In genomic region chr2:67213270-67213670, GRCh38 we compare ENCODE assay signal across 25 cellular contexts.
DNase-seq lines count a peak whose midpoint lies in the region; ATAC-seq, FAIRE-seq and TF ChIP-seq lines count a peak whose summit lies in the region.
"Had no signal": no experiment of that assay in that cellular context is flagged by ENCODE, and none has a peak within 500 bp of the region (broad histone marks: within the 10 kb centered on the region; RNA-seq: fewer than 3 reads in every experiment).

No MANE protein-coding gene starts in this region.

- peak overlapping the region in 3 of 4 donors; percentile 9 to 22 (median 19) for H3K4me3 ChIP-seq in esophagus muscularis mucosa
- H3K4me3 ChIP-seq: gastrocnemius medialis, GM23248, vagina had no signal

- no peaks in the 10 kb centered on the region for H3K27me3 ChIP-seq in esophagus muscularis mucosa
- H3K27me3 ChIP-seq: gastrocnemius medialis, vagina had no signal

- no peaks in the 10 kb centered on the region for H3K36me3 ChIP-seq in esophagus muscularis mucosa
- H3K36me3 ChIP-seq: gastrocnemius medialis, vagina had no signal

- peaks cover 0 to 7% (median 0%) of the 10 kb centered on the region in 4 donors for H3K9me3 ChIP-seq in esophagus muscularis mucosa
- H3K9me3 ChIP-seq: gastrocnemius medialis, vagina had no signal

- 73% methylated on average over 8 of the region's 8 CpGs for WGBS in esophagus muscularis mucosa

- H3K4me3 Mint-ChIP-seq in nephron progenitor cell: no peak overlapping the region
- no peak overlapping the region for H3K4me3 Mint-ChIP-seq in natural killer cell treated with Interleukin-12 subunit alpha and Interleukin-12 subunit beta and Interleukin-15 and Interleukin-18, amount 100 ng/mL, for 72 hours
- H3K4me3 Mint-ChIP-seq: activated naive CD8-positive, alpha-beta T cell treated with anti-CD3 and anti-CD28 coated beads, Interleukin-2, amount 50 U/mL, for 24 hours; CD4-positive, alpha-beta memory T cell; dendritic cell treated with granulocyte-macrophage colony-stimulating factor and Interleukin-4, amounts not matched to agents 40 ng/mL and 50 ng/mL, for 4 days had no signal

- peaks cover 9% of the 10 kb centered on the region for H3K9me3 Mint-ChIP-seq in nephron progenitor cell
- H3K9me3 Mint-ChIP-seq in natural killer cell treated with Interleukin-12 subunit alpha and Interleukin-12 subunit beta and Interleukin-15 and Interleukin-18, amount 100 ng/mL, for 72 hours: no peaks in the 10 kb centered on the region
- H3K9me3 Mint-ChIP-seq: dendritic cell treated with granulocyte-macrophage colony-stimulating factor and Interleukin-4, amounts not matched to agents 40 ng/mL and 50 ng/mL, for 4 days had no signal

- peaks cover 0 to 26% (median 20%) of the 10 kb centered on the region in 4 donors for H3K4me1 ChIP-seq in esophagus muscularis mucosa
- H3K4me1 ChIP-seq: gastrocnemius medialis, vagina had no signal

- TF ChIP-seq POLR2A in esophagus muscularis mucosa (IDR thresholded peaks at IDR 0.05; ENCODE audit: low read depth) (no peak), GM12891 (IDR thresholded peaks at IDR 0.05; ENCODE audit: low read depth, low read length) (no peak)

- ATAC-seq in Right ventricle myocardium inferior (no peak), left ventricle myocardium superior (no peak)
- ATAC-seq in natural killer cell treated with Interleukin-12 subunit alpha and Interleukin-12 subunit beta and Interleukin-15 and Interleukin-18, amount 100 ng/mL, for 72 hours: no peak
- ATAC-seq: activated naive CD8-positive, alpha-beta T cell treated with anti-CD3 and anti-CD28 coated beads, Interleukin-2, amount 50 U/mL, for 24 hours; gastrocnemius medialis had no signal

- intact Hi-C loops in Right ventricle myocardium inferior (cut with DNase I): no loop called here
- intact Hi-C loops in left ventricle myocardium superior (cut with micrococcal nuclease): no loop called here
- intact Hi-C loops in esophagus muscularis mucosa (cut with DNase I): loop anchor here (10.0 kb wide), 1 partner anchor 508 kb away; no protein-coding TSS in a partner anchor

- H3K27ac Mint-ChIP-seq in nephron progenitor cell: no peak overlapping the region
- H3K27ac Mint-ChIP-seq in natural killer cell treated with Interleukin-12 subunit alpha and Interleukin-12 subunit beta and Interleukin-15 and Interleukin-18, amount 100 ng/mL, for 72 hours: no peak overlapping the region
- H3K27ac Mint-ChIP-seq: activated naive CD8-positive, alpha-beta T cell treated with anti-CD3 and anti-CD28 coated beads, Interleukin-2, amount 50 U/mL, for 24 hours; CD4-positive, alpha-beta memory T cell; dendritic cell treated with granulocyte-macrophage colony-stimulating factor and Interleukin-4, amounts not matched to agents 40 ng/mL and 50 ng/mL, for 4 days had no signal

- peaks cover 47% of the 10 kb centered on the region for H3K4me1 Mint-ChIP-seq in nephron progenitor cell
- no peaks in the 10 kb centered on the region for H3K4me1 Mint-ChIP-seq in natural killer cell treated with Interleukin-12 subunit alpha and Interleukin-12 subunit beta and Interleukin-15 and Interleukin-18, amount 100 ng/mL, for 72 hours (ENCODE audit: low read depth in 2 of 2)
- H3K4me1 Mint-ChIP-seq: activated naive CD8-positive, alpha-beta T cell treated with anti-CD3 and anti-CD28 coated beads, Interleukin-2, amount 50 U/mL, for 24 hours; CD4-positive, alpha-beta memory T cell had no signal

- TF ChIP-seq EP300 in esophagus muscularis mucosa (IDR thresholded peaks at IDR 0.05): no peak

- TF ChIP-seq CTCF in esophagus muscularis mucosa (IDR thresholded peaks at IDR 0.05) (no peak), nephron progenitor cell (IDR thresholded peaks at IDR 0.05) (no peak)

- H3K27ac ChIP-seq in esophagus muscularis mucosa (replicated peaks in 1 of 4): peak overlapping the region; percentile 47 to 75 (median 68)
- H3K27ac ChIP-seq: gastrocnemius medialis, GM23248, vagina had no signal

- H3K27me3 Mint-ChIP-seq in nephron progenitor cell (ENCODE audit: low read depth, poor library complexity): no peaks in the 10 kb centered on the region
- H3K27me3 Mint-ChIP-seq in natural killer cell treated with Interleukin-12 subunit alpha and Interleukin-12 subunit beta and Interleukin-15 and Interleukin-18, amount 100 ng/mL, for 72 hours: peaks cover 8 to 13% of the 10 kb centered on the region in 2 donors
- H3K27me3 Mint-ChIP-seq: CD4-positive, alpha-beta memory T cell; dendritic cell treated with granulocyte-macrophage colony-stimulating factor and Interleukin-4, amounts not matched to agents 40 ng/mL and 50 ng/mL, for 4 days had no signal

- no peak for FAIRE-seq in GM12891 (lab: Jason Lieb, UNC)
- FAIRE-seq: HepG2, islet of Langerhans had no signal

- peak; percentile 35 for DNase-seq in Right ventricle myocardium inferior (ENCODE audit: missing footprints)
- DNase-seq in left ventricle myocardium superior: no peak
- DNase-seq in esophagus muscularis mucosa (ENCODE audit: extremely low spot score): no peak
- DNase-seq in nephron progenitor cell: peak; percentile 10
- no peak for DNase-seq in GM12891 (ENCODE audit: insufficient read length, low spot score)
- DNase-seq in natural killer cell treated with Interleukin-12 subunit alpha and Interleukin-12 subunit beta and Interleukin-15 and Interleukin-18, amount 100 ng/mL, for 72 hours (ENCODE audit: low spot score): no peak
- DNase-seq in NCI-H510A (lab: John Stamatoyannopoulos, UW): no peak
- DNase-seq in NCI-H2196 treated with DMSO at 0.1 percent for 48 hours (lab: John Stamatoyannopoulos, UW; ENCODE audit: unreplicated experiment): no peak
- DNase-seq: activated CD4-positive, alpha-beta T cell treated with anti-CD3 and anti-CD28 coated beads for 4 hours; activated CD8-positive, alpha-beta memory T cell treated with anti-CD3 and anti-CD28 coated beads for 24 hours; activated effector memory CD4-positive, alpha-beta T cell treated with anti-CD3 and anti-CD28 coated beads, Interleukin-2, amount 50 U/mL, for 16 hours; activated naive CD8-positive, alpha-beta T cell treated with anti-CD3 and anti-CD28 coated beads, Interleukin-2, amount 50 U/mL, for 24 hours; CD4-positive, alpha-beta memory T cell; central memory CD4-positive, alpha-beta T cell; gastrocnemius medialis; GM23248; Kasumi-1; MV-4-11; NCI-H187; NCI-H748 treated with DMSO at 0.1 percent for 48 hours; stimulated activated naive CD4-positive, alpha-beta T cell had no signal

- H3K36me3 Mint-ChIP-seq in nephron progenitor cell (ENCODE audit: low read depth): peaks cover 4% of the 10 kb centered on the region
- no peaks in the 10 kb centered on the region for H3K36me3 Mint-ChIP-seq in natural killer cell treated with Interleukin-12 subunit alpha and Interleukin-12 subunit beta and Interleukin-15 and Interleukin-18, amount 100 ng/mL, for 72 hours
- H3K36me3 Mint-ChIP-seq: CD4-positive, alpha-beta memory T cell had no signal

TF ChIP-seq in GM12891, 5 proteins besides CTCF, POLR2A, EP300 and RAD21:
- TF ChIP-seq POU2F2 (IDR thresholded peaks at IDR 0.05; ENCODE audit: low read depth, low read length) (no peak), PAX5 (IDR thresholded peaks at IDR 0.05; ENCODE audit: insufficient read depth, low read length, severe bottlenecking) (no peak), SPI1 (IDR thresholded peaks at IDR 0.05; ENCODE audit: low read depth, low read length) (no peak), TAF1 (IDR thresholded peaks at IDR 0.05; ENCODE audit: low read depth, low read length) (no peak), POLR2AphosphoS5 (IDR thresholded peaks at IDR 0.05; ENCODE audit: low read depth, low read length) (no peak)

Comparison
In these comparisons a context has a peak if more than half of its experiments do, and no peak if none do; other contexts are left out.
1. DNase-seq: peak in Right ventricle myocardium inferior (single experiment) and nephron progenitor cell (single experiment); none in left ventricle myocardium superior (single experiment), esophagus muscularis mucosa (single experiment), GM12891 (single experiment), natural killer cell treated with Interleukin-12 subunit alpha and Interleukin-12 subunit beta and Interleukin-15 and Interleukin-18, amount 100 ng/mL, for 72 hours (single experiment), NCI-H510A (single experiment) and NCI-H2196 treated with DMSO at 0.1 percent for 48 hours (single experiment).